In the genomic region with DNA sequence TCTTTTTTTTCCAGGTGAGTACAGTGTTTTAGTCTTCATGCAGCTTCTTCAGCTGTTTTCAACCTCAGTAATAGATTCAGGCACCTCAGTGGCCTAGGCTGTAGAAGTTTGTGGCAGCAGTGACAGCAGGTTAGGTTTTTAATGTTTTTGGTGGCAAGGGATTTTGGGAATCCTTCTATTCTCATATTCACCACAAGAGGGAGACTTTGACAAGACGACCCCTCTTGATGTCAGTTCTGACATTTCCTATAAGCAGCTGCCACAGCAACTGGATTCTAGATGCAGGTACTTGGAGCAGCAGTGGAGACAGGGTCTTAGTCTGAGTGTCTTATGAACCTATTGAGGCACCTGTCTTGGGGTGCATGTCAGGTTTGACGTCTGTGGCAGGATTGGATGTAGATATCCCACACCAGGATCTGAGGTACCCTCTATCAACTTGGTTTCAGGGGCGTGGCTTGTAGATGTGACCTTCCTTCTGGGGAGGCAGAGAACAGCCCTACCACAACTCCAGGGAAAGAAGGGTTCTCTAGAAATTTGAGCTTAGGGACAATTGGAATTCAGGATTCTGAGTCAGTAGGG, we compare ENCODE assay signal across 12 cellular contexts.
DNase-seq lines count a peak whose midpoint lies in the region; ATAC-seq and TF ChIP-seq lines count a peak whose summit lies in the region.
"Had no signal": no experiment of that assay in that cellular context is flagged by ENCODE, and none has a peak within 500 bp of the region (broad histone marks: within the 10 kb centered on the region; RNA-seq: fewer than 3 reads in every experiment).

No MANE protein-coding gene starts in this region.

- CTCF ChIA-PET in HEK293T (lab: Yijun Ruan, JAX) = interaction anchor here (0.6 kb wide), 1 partner anchor 811 kb away, joined by 3 read pairs; no protein-coding TSS in a partner anchor

- no peaks in the 10 kb centered on the region for H3K4me1 ChIP-seq in foreskin keratinocyte
- H3K4me1 ChIP-seq: uterus had no signal

- H3K4me3 ChIP-seq in foreskin fibroblast (ENCODE audit: low read depth in 1 of 2, low read length in 2 of 2) = no peak overlapping the region
- H3K4me3 ChIP-seq: lung, uterus had no signal

- no peak for ATAC-seq in foreskin keratinocyte
- ATAC-seq in GM19455 (IDR thresholded peaks at IDR 0.05; ENCODE audit: unreplicated experiment) = no peak
- no peak for ATAC-seq in esophagus mucosa

- no peaks in the 10 kb centered on the region for H3K27me3 ChIP-seq in foreskin keratinocyte
- H3K27me3 ChIP-seq: uterus had no signal

- no peak overlapping the region for H3K27ac ChIP-seq in foreskin keratinocyte
- H3K27ac ChIP-seq: uterus had no signal

- TF ChIP-seq CTCF in foreskin keratinocyte (conservative IDR thresholded peaks at IDR 0.05) = peak; percentile 8
- no peak for TF ChIP-seq CTCF in foreskin fibroblast (IDR thresholded peaks at IDR 0.05; ENCODE audit: low read depth, low read length)

- POLR2A ChIA-PET in HEK293T (lab: Yijun Ruan, JAX) = no interaction called here

- DNase-seq in D341Med (ENCODE audit: low spot score) (peak; percentile 59), HEK293T (ENCODE audit: extremely low spot score) (peak; percentile 18), OCI-M1 (lab: John Stamatoyannopoulos, UW) (peak; percentile 68), foreskin keratinocyte (no peak), globus pallidus (ENCODE audit: low spot score) (no peak), foreskin fibroblast (no peak)
- DNase-seq: Calu3, T-helper 9 cell, uterus had no signal

TF ChIP-seq in HEK293T, 16 proteins besides CTCF, POLR2A, EP300 and RAD21:
- TF ChIP-seq L3MBTL2 (conservative IDR thresholded peaks at IDR 0.05) = no peak
- no peak for TF ChIP-seq FOXM1 (IDR thresholded peaks at IDR 0.05; ENCODE audit: borderline replicate concordance)
- TF ChIP-seq SUZ12 (IDR thresholded peaks at IDR 0.05) = no peak
- no peak for TF ChIP-seq FOXK2 (IDR thresholded peaks at IDR 0.05)
- no peak for TF ChIP-seq CTBP1 (IDR thresholded peaks at IDR 0.05; ENCODE audit: borderline replicate concordance)
- no peak for TF ChIP-seq ZNF384 (IDR thresholded peaks at IDR 0.05)
- TF ChIP-seq, protein P1, sequence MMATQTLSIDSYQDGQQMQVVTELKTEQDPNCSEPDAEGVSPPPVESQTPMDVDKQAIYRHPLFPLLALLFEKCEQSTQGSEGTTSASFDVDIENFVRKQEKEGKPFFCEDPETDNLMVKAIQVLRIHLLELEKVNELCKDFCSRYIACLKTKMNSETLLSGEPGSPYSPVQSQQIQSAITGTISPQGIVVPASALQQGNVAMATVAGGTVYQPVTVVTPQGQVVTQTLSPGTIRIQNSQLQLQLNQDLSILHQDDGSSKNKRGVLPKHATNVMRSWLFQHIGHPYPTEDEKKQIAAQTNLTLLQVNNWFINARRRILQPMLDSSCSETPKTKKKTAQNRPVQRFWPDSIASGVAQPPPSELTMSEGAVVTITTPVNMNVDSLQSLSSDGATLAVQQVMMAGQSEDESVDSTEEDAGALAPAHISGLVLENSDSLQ (IDR thresholded peaks at IDR 0.05) = no peak
- TF ChIP-seq SP1 (IDR thresholded peaks at IDR 0.05) = no peak
- no peak for TF ChIP-seq FOXA1 (IDR thresholded peaks at IDR 0.05)
- TF ChIP-seq ELF4 (IDR thresholded peaks at IDR 0.05) = no peak
- no peak for TF ChIP-seq LEF1 (IDR thresholded peaks at IDR 0.05; ENCODE audit: borderline replicate concordance)
- no peak for TF ChIP-seq BHLHE40 (IDR thresholded peaks at IDR 0.05; ENCODE audit: borderline replicate concordance)
- no peak for TF ChIP-seq ARNT (IDR thresholded peaks at IDR 0.05)
- no peak for TF ChIP-seq NFRKB (IDR thresholded peaks at IDR 0.05)
- no peak for TF ChIP-seq HDGF (IDR thresholded peaks at IDR 0.05; ENCODE audit: borderline replicate concordance)
- TF ChIP-seq TARDBP (IDR thresholded peaks at IDR 0.05) = no peak

Comparison
In these comparisons a context has a peak if more than half of its experiments do, and no peak if none do; other contexts are left out.
1. DNase-seq: peak in D341Med (single experiment), HEK293T (single experiment) and OCI-M1 (single experiment); none in foreskin keratinocyte (0 of 2), globus pallidus (single experiment) and foreskin fibroblast (0 of 2).